ENCODE assay signal across 8 cellular contexts in genomic region chr5:136020383-136021015, GRCh38. TPM values are rescaled to one million over a fixed set of nuclear protein-coding genes. Genes with fewer than 3 reads are reported as not detected.
DNase-seq lines count a peak whose midpoint lies in the region; ATAC-seq and TF ChIP-seq lines count a peak whose summit lies in the region.

No MANE protein-coding gene starts in this region.

- TF ChIP-seq POLR2A in transverse colon (IDR thresholded peaks at IDR 0.05): no peak

- no peak for TF ChIP-seq CTCF in transverse colon (IDR thresholded peaks at IDR 0.05)
- no peak for TF ChIP-seq CTCF in CD8-positive, alpha-beta T cell (IDR thresholded peaks at IDR 0.05)

- H3K9me3 Mint-ChIP-seq in CD8-positive, alpha-beta T cell: no peaks in the 10 kb centered on the region

- intact Hi-C loops in left cardiac atrium (cut with DNase I) (no loop called here), Right ventricle myocardium superior (cut with DNase I) (no loop called here), transverse colon (cut with DNase I; ENCODE audit: low total_unique reads) (loop anchor here (5.0 kb wide), 1 partner anchor 37 kb away; no protein-coding TSS in a partner anchor)
- intact Hi-C loops in CD8-positive, alpha-beta T cell (cut with DNase I, micrococcal nuclease): loop anchor here in 1 of 2 experiments (2.0 kb wide), 1 partner anchor 58 kb away; no protein-coding TSS in a partner anchor

- POLR2A ChIA-PET in CD8-positive, alpha-beta T cell (lab: Charles Lee): no interaction called here

- no peak for DNase-seq in left cardiac atrium
- DNase-seq in Right ventricle myocardium superior: no peak
- DNase-seq in SK-MEL-5 (ENCODE audit: low read depth, low spot score): peak; percentile 84
- peak; percentile 99 for DNase-seq in glomerular visceral epithelial cell (ENCODE audit: extremely low spot score)
- DNase-seq in transverse colon: peak; percentile 14
- DNase-seq in CD8-positive, alpha-beta T cell: no peak

- CTCF ChIA-PET in CD8-positive, alpha-beta T cell (lab: Charles Lee): no interaction called here

- in situ Hi-C loops in SK-MEL-5 (cut with HindIII; ENCODE audit: low pct_unique_long_range_greater_than_20kb, low sequenced_read_pairs) (loop anchor here (10.0 kb wide), 1 partner anchor 46 kb away; no protein-coding TSS in a partner anchor), transverse colon (cut with MboI; ENCODE audit: low pct_ligation_motif_present in 1 of 4, low pct_unique_long_range_greater_than_20kb in 1 of 4, low sequenced_read_pairs in 3 of 4) (no loop called here)

- H3K27me3 ChIP-seq in transverse colon: no peaks in the 10 kb centered on the region
- no peaks in the 10 kb centered on the region for H3K27me3 ChIP-seq in CD8-positive, alpha-beta T cell (ENCODE audit: insufficient read depth, low read length)

- H3K4me3 Mint-ChIP-seq in CD8-positive, alpha-beta T cell: no peak overlapping the region

- H3K4me3 ChIP-seq in transverse colon: no peak overlapping the region
- H3K4me3 ChIP-seq in CD8-positive, alpha-beta T cell (ENCODE audit: low read depth, low read length): no peak overlapping the region

- H3K9me3 ChIP-seq in transverse colon: no peaks in the 10 kb centered on the region
- H3K9me3 ChIP-seq in CD8-positive, alpha-beta T cell (ENCODE audit: low read length): no peaks in the 10 kb centered on the region

- TF ChIP-seq EP300 in transverse colon (IDR thresholded peaks at IDR 0.05; ENCODE audit: low read depth): no peak

- WGBS in transverse colon (ENCODE audit: low coverage in 1 of 2), 2 donors: 58 to 59% methylated on average over 7 to 10 of the region's 10 CpGs

- H3K27ac ChIP-seq in transverse colon: peak overlapping the region; percentile 57 to 71 (median 64)
- H3K27ac ChIP-seq in CD8-positive, alpha-beta T cell (ENCODE audit: low read depth, low read length): no peak overlapping the region

- H3K4me1 Mint-ChIP-seq in CD8-positive, alpha-beta T cell (ENCODE audit: low read depth): no peaks in the 10 kb centered on the region

- peaks cover 3% of the 10 kb centered on the region for H3K27me3 Mint-ChIP-seq in CD8-positive, alpha-beta T cell (ENCODE audit: low read depth)

- H3K36me3 Mint-ChIP-seq in CD8-positive, alpha-beta T cell: no peaks in the 10 kb centered on the region

- no peak overlapping the region for H3K27ac Mint-ChIP-seq in CD8-positive, alpha-beta T cell

- no peaks in the 10 kb centered on the region for H3K36me3 ChIP-seq in transverse colon
- no peaks in the 10 kb centered on the region for H3K36me3 ChIP-seq in CD8-positive, alpha-beta T cell (ENCODE audit: insufficient read depth, low read length)

- ATAC-seq in left cardiac atrium (peak; percentile 56 to 65), Right ventricle myocardium superior (ENCODE audit: poor library complexity) (no peak), GM19351 (IDR thresholded peaks at IDR 0.05; ENCODE audit: unreplicated experiment) (no peak), HG02938 (IDR thresholded peaks at IDR 0.05; ENCODE audit: unreplicated experiment) (no peak)
- ATAC-seq in CD8-positive, alpha-beta T cell: no peak

- peaks cover 3 to 18% (median 13%) of the 10 kb centered on the region in 4 donors for H3K4me1 ChIP-seq in transverse colon
- H3K4me1 ChIP-seq in CD8-positive, alpha-beta T cell (ENCODE audit: insufficient read depth, low read length): no peaks in the 10 kb centered on the region

RNA-seq across cellular contexts. Expression of gene TGFBI, which starts 8.3 kb away (rescaled TPM):
- total RNA-seq in left cardiac atrium (100 to 1,000 TPM in 1 of 2 donors, 10 to 100 TPM in 1; 79.7 to 130 TPM), Right ventricle myocardium superior (49.9 TPM), transverse colon (10 to 100 TPM; 22.4 to 79.6 (median 29.8) TPM)
- total RNA-seq in SK-MEL-5 (2014; rRNA removed; shearing (Covaris generic)): 304 and 330 TPM in 2 replicates
- 610 and 786 TPM in 2 replicates for polyA plus RNA-seq in SK-MEL-5 (2015; cell fraction: cytosol; rRNA removed)
- polyA plus RNA-seq in SK-MEL-5 (2015; cell fraction: nucleus; rRNA removed): 566 and 641 TPM in 2 replicates
- total RNA-seq in CD8-positive, alpha-beta T cell: 1 to 10 TPM; 1.8 TPM

Comparison
In these comparisons a context has a peak if more than half of its experiments do, and no peak if none do; other contexts are left out.
1. ATAC-seq: peak in left cardiac atrium (2 of 2); none in Right ventricle myocardium superior (single experiment), CD8-positive, alpha-beta T cell (single experiment), GM19351 (single experiment) and HG02938 (single experiment).
2. DNase-seq: peak in SK-MEL-5 (single experiment), glomerular visceral epithelial cell (single experiment) and transverse colon (single experiment); none in left cardiac atrium (single experiment), Right ventricle myocardium superior (single experiment) and CD8-positive, alpha-beta T cell (0 of 7).
3. RNA of gene TGFBI, which starts 8.3 kb away (total RNA-seq): 304 to 330 TPM in SK-MEL-5, 79.7 to 130 TPM in left cardiac atrium, 49.9 TPM in Right ventricle myocardium superior (single experiment) and 22.4 to 79.6 TPM in transverse colon; 1.8 TPM in CD8-positive, alpha-beta T cell; every median in the first group is over 4 times any median in the second.